Comparison of ENCODE assay signal across 26 cellular contexts in genomic region chr14:98614741-98615140, GRCh38.
"Had no signal": no experiment of that assay in that cellular context is flagged by ENCODE, and none has a peak within 500 bp of the region (broad histone marks: within the 10 kb centered on the region; RNA-seq: fewer than 3 reads in every experiment).

No MANE protein-coding gene starts in this region.

- H3K36me3 ChIP-seq: neutrophil, ovary, right lobe of liver, sigmoid colon, stomach, thoracic aorta, thyroid gland, tibial nerve, upper lobe of left lung, vagina had no signal

- H3K27me3 ChIP-seq: neutrophil, ovary, right lobe of liver, sigmoid colon, stomach, thyroid gland, tibial nerve, upper lobe of left lung, vagina had no signal

- H2AFZ ChIP-seq: parathyroid adenoma had no signal

- H3K27ac ChIP-seq: neutrophil, ovary, parathyroid adenoma, psoas muscle, right lobe of liver, sigmoid colon, stomach, thoracic aorta, thyroid gland, tibial nerve, upper lobe of left lung, vagina had no signal

- H3K4me3 ChIP-seq: ovary, psoas muscle, right lobe of liver, sigmoid colon, stomach, thoracic aorta, thyroid gland, tibial nerve, upper lobe of left lung, vagina had no signal

- DNase-seq: nephron progenitor cell; nucleus accumbens; ovary; posterior cingulate gyrus; psoas muscle; right cardiac atrium; right lobe of liver; sigmoid colon; small intestine; stimulated activated CD4-positive, alpha-beta T cell treated with anti-CD3 and anti-CD28 coated beads, Interleukin-15, amount 100 ng/mL, for 24 hours; stimulated activated CD4-positive, alpha-beta T cell treated with anti-CD3 and anti-CD28 coated beads, Interleukin-2, amount 100 ng/mL, for 24 hours; stimulated activated CD4-positive, alpha-beta T cell treated with anti-CD3 and anti-CD28 coated beads, Interleukin-2, amount 100 ng/mL, for 48 hours; stimulated activated CD4-positive, alpha-beta T cell treated with anti-CD3 and anti-CD28 coated beads, Interleukin-4, amount 100 ng/mL, for 24 hours; stimulated activated naive B cell treated with anti-CD40 and anti-IgM and Interleukin-4, amounts not matched to agents 10 μg/mL and 1 μg/mL and 100 μg/mL, for 72 hours; stimulated activated naive CD4-positive, alpha-beta T cell treated with Interleukin-2 at 50 U/mL for 16 hours; stomach; thyroid gland; trophoblast cell; upper lobe of left lung had no signal

- H3K4me1 ChIP-seq: parathyroid adenoma, psoas muscle, right lobe of liver, sigmoid colon, stomach, thyroid gland, tibial nerve, upper lobe of left lung, vagina had no signal

- H3K79me2 ChIP-seq: parathyroid adenoma had no signal

- ATAC-seq: natural killer cell treated with Interleukin-12 subunit alpha and Interleukin-12 subunit beta and Interleukin-15 and Interleukin-18, amount 100 ng/mL, for 72 hours; psoas muscle; right cardiac atrium; right lobe of liver; stimulated activated effector memory CD8-positive, alpha-beta T cell treated with anti-CD3 and anti-CD28 coated beads, Interleukin-12 subunit alpha, Interleukin-12 subunit beta, amount 100 ng/mL, for 72 hours; stimulated activated naive B cell treated with anti-CD40 and anti-IgM and Interleukin-4, amounts not matched to agents 10 μg/mL and 1 μg/mL and 100 μg/mL, for 72 hours had no signal

- H3K9me3 ChIP-seq: neutrophil, ovary, psoas muscle, right lobe of liver, thoracic aorta, thyroid gland, upper lobe of left lung, vagina had no signal
